ENCODE assay signal across 8 cellular contexts in the genomic region with DNA sequence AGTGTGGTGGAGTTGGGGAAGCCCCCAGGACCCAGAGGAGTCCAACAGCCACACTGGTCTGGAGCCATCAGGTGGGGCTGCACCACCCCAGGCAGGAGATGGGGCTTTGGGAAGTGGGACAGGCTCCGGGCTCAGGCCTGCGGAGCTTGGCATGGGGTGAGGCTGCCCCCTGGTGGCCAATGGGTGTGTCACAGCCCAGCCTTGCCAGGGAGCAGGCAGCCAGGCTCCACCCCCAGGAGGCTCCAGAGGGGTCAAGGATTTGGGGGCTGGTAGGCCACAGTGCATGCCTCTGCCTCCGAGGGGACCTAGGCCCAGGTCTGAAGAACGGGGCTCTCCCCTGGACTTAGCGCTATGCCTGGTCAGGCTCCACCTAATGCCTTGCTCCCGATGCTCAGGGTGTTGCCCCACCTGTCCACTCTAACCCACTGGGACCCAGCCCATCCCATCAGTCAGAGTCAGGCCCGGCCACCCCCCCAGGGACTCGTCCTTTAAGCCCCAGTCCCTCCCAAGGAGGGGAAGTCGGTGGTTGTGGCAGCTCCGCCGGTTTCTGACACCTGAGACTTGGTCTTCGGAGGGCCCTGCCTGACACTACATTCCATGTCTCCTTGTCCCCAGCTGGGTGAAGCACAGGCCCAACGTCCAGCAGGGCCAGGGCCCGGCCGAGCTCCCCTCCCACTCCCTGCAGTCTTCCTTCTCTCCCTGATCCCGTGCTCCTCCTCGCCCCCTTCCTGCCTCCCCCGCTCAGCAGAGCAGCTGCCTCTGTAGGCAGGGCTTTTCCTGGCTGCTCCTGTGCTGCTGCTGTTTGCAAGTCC. TPM values are rescaled to one million over a fixed set of nuclear protein-coding genes. Genes with fewer than 3 reads are reported as not detected.
DNase-seq lines count a peak whose midpoint lies in the region; ATAC-seq, FAIRE-seq and TF ChIP-seq lines count a peak whose summit lies in the region.

No MANE protein-coding gene starts in this region.

- intact Hi-C loops in heart left ventricle (cut with DNase I): loop anchor here (1.0 to 10.0 kb wide), 20 partner anchors 65 to 945 kb away; a partner anchor contains a TSS

- peak; percentile 70 for ATAC-seq in GM19043 (IDR thresholded peaks at IDR 0.05; ENCODE audit: low read depth, unreplicated experiment)
- ATAC-seq in HG03571 (IDR thresholded peaks at IDR 0.05; ENCODE audit: unreplicated experiment): peak; percentile 68
- peak; percentile 71 to 86 (median 82) for ATAC-seq in heart left ventricle

- H3K9me3 ChIP-seq in heart left ventricle: no peaks in the 10 kb centered on the region

- no peak overlapping the region for H3K4me3 Mint-ChIP-seq in activated naive CD8-positive, alpha-beta T cell treated with anti-CD3 and anti-CD28 coated beads for 36 hours

- DNase-seq in SKM-1 (lab: John Stamatoyannopoulos, UW; ENCODE audit: unreplicated experiment) (peak; percentile 26), heart left ventricle (peak; percentile 80 to 92 (median 80)), putamen (ENCODE audit: low spot score) (peak; percentile 57), urothelium cell line (ENCODE audit: low spot score) (peak; percentile 89)
- DNase-seq in activated naive CD8-positive, alpha-beta T cell treated with anti-CD3 and anti-CD28 coated beads for 36 hours: peak; percentile 81

- FAIRE-seq in urothelium cell line (lab: Jason Lieb, UNC): peak; percentile 74

- no peaks in the 10 kb centered on the region for H3K27me3 ChIP-seq in heart left ventricle

- TF ChIP-seq POLR2A in heart left ventricle (IDR thresholded peaks at IDR 0.05): no peak

- H3K27ac Mint-ChIP-seq in activated naive CD8-positive, alpha-beta T cell treated with anti-CD3 and anti-CD28 coated beads for 36 hours: no peak overlapping the region

- H3K27me3 Mint-ChIP-seq in activated naive CD8-positive, alpha-beta T cell treated with anti-CD3 and anti-CD28 coated beads for 36 hours: no peaks in the 10 kb centered on the region

- H3K36me3 Mint-ChIP-seq in activated naive CD8-positive, alpha-beta T cell treated with anti-CD3 and anti-CD28 coated beads for 36 hours: no peaks in the 10 kb centered on the region

- WGBS in heart left ventricle, 4 donors: 21 to 33% (median 26%) methylated on average over 14 to 18 of the region's 18 CpGs

- peaks cover 0 to 4% (median 0%) of the 10 kb centered on the region in 9 donors for H3K36me3 ChIP-seq in heart left ventricle

- no peaks in the 10 kb centered on the region for H3K9me3 Mint-ChIP-seq in activated naive CD8-positive, alpha-beta T cell treated with anti-CD3 and anti-CD28 coated beads for 36 hours

- peak overlapping the region in 6 of 12 donors; percentile 2 to 37 (median 8) for H3K4me3 ChIP-seq in heart left ventricle

- H3K27ac ChIP-seq in C4-2B (no peak overlapping the region), heart left ventricle (peak overlapping the region in 9 of 12 donors; percentile 28 to 83 (median 74))

- TF ChIP-seq CTCF in C4-2B (conservative IDR thresholded peaks at IDR 0.05) (peak; percentile 98), heart left ventricle (IDR thresholded peaks at IDR 0.05) (peak; percentile 93 to 100 (median 99))

- H3K4me1 Mint-ChIP-seq in activated naive CD8-positive, alpha-beta T cell treated with anti-CD3 and anti-CD28 coated beads for 36 hours: no peaks in the 10 kb centered on the region

- H3K4me1 ChIP-seq in heart left ventricle: peaks cover 0 to 29% (median 10%) of the 10 kb centered on the region in 12 donors

RNA-seq across cellular contexts. Expression of a gene that starts 11.3 kb away (rescaled TPM):
- total RNA-seq in activated naive CD8-positive, alpha-beta T cell treated with anti-CD3 and anti-CD28 coated beads for 36 hours: 10 to 100 TPM; 15.9 to 17.3 TPM
- total RNA-seq in heart left ventricle: 10 to 100 TPM; 19.4 to 43.0 (median 25.1) TPM
- polyA plus RNA-seq in heart left ventricle: 10 to 100 TPM in 1 of 2 donors, 1 to 10 TPM in 1; 7.5 to 10.1 TPM

Comparison
In these comparisons a context has a peak if more than half of its experiments do, and no peak if none do; other contexts are left out.
1. DNase-seq: peak in every context shown above with its lines; median percentile 89 in urothelium cell line; 81 in activated naive CD8-positive, alpha-beta T cell treated with anti-CD3 and anti-CD28 coated beads for 36 hours; 80 in heart left ventricle; 57 in putamen; 26 in SKM-1.